Comparison of ENCODE assay signal across 26 cellular contexts in the genomic region with DNA sequence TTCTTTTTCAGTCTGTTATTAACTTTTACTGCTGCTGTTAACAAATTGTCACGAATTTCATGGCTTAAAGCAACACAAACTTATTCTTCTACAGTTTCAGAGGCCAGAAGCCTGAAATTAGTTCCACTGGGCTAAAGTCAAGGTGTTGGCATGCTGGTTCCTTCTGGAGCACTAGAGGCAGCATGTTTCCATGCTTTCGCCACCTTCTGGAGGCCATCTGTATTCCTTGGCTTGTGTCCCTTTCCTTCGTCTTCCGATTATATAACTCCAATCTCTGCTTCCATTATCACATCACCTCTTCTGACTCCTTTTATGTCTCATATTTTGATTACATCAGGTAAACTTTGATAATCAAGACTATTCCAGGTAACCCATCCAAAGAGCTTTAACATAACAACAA.
"Had no signal": no experiment of that assay in that cellular context is flagged by ENCODE, and none has a peak within 500 bp of the region (broad histone marks: within the 10 kb centered on the region; RNA-seq: fewer than 3 reads in every experiment).

No MANE protein-coding gene starts in this region.

- H3K4me3 ChIP-seq: ascending aorta, gastroesophageal sphincter, hepatocyte, psoas muscle, smooth muscle cell, tibial nerve had no signal

- H3K4me3 Mint-ChIP-seq: activated CD4-positive, alpha-beta memory T cell treated with anti-CD3 and anti-CD28 coated beads for 36 hours; activated CD4-positive, alpha-beta T cell treated with anti-CD3 and anti-CD28 coated beads, Interleukin-2, amount 10 ng/mL, durations not matched to agents 24 days and 14 days; activated naive CD4-positive, alpha-beta T cell treated with anti-CD3 and anti-CD28 coated beads for 36 hours; activated naive CD8-positive, alpha-beta T cell treated with anti-CD3 and anti-CD28 coated beads for 36 hours; activated T-helper 1 cell treated with anti-CD3 and anti-CD28 coated beads, Interleukin-12 subunit alpha, Interleukin-12 subunit beta, Interleukin-2, Interleukin-4 antibody, amounts not matched to agents 30 ng/mL and 10 ng/mL and 1 ng/mL, durations not matched to agents 14 hours and 24 hours and 36 hours; brain; effector memory CD8-positive, alpha-beta T cell; naive thymus-derived CD4-positive, alpha-beta T cell had no signal

- H3K4me1 Mint-ChIP-seq: activated CD4-positive, alpha-beta T cell treated with anti-CD3 and anti-CD28 coated beads, Interleukin-2, amount 10 ng/mL, durations not matched to agents 24 days and 14 days; activated naive CD8-positive, alpha-beta T cell treated with anti-CD3 and anti-CD28 coated beads for 36 hours; brain; naive thymus-derived CD4-positive, alpha-beta T cell had no signal

- H3K4me1 ChIP-seq: ascending aorta, gastroesophageal sphincter, parathyroid adenoma, psoas muscle, tibial nerve had no signal

- H3K27me3 ChIP-seq: ascending aorta, gastroesophageal sphincter, hepatocyte, tibial nerve had no signal

- H3K4me2 ChIP-seq: hepatocyte, smooth muscle cell had no signal

- H3K36me3 ChIP-seq: ascending aorta, gastroesophageal sphincter, tibial nerve, WERI-Rb-1 had no signal

- H3K9me3 Mint-ChIP-seq: activated CD4-positive, alpha-beta T cell treated with anti-CD3 and anti-CD28 coated beads, Interleukin-2, amount 10 ng/mL, durations not matched to agents 24 days and 14 days had no signal

- DNase-seq: activated CD4-positive, alpha-beta memory T cell treated with anti-CD3 and anti-CD28 coated beads for 36 hours; activated CD4-positive, alpha-beta T cell treated with anti-CD3 and anti-CD28 coated beads, Interleukin-2, amount 10 ng/mL, durations not matched to agents 24 days and 14 days; activated CD4-positive, CD25-positive, alpha-beta regulatory T cell treated with anti-CD3 and anti-CD28 coated beads, Interleukin-2, amount 50 U/mL, for 72 hours; activated CD8-positive, alpha-beta memory T cell treated with anti-CD3 and anti-CD28 coated beads, Interleukin-2, amount 50 U/mL, for 4 hours; activated effector memory CD4-positive, alpha-beta T cell treated with anti-CD3 and anti-CD28 coated beads, Interleukin-2, amount 50 U/mL, for 16 hours; activated naive CD4-positive, alpha-beta T cell treated with anti-CD3 and anti-CD28 coated beads for 36 hours; activated naive CD8-positive, alpha-beta T cell treated with anti-CD3 and anti-CD28 coated beads for 36 hours; activated T-cell treated with anti-CD3 and anti-CD28 coated beads, Interleukin-2, amount 50 U/mL, for 1 hour; cortex of kidney; effector memory CD8-positive, alpha-beta T cell; midbrain; naive thymus-derived CD4-positive, alpha-beta T cell; nucleus accumbens; psoas muscle; stimulated activated CD4-positive, alpha-beta T cell treated with anti-CD3 and anti-CD28 coated beads, Interleukin-1b, Interleukin-23, amount 100 ng/mL, for 48 hours; stimulated activated naive CD4-positive, alpha-beta T cell treated with Interleukin-2 at 50 U/mL for 16 hours; T1000; WERI-Rb-1 had no signal

- H3K27ac Mint-ChIP-seq: activated CD4-positive, alpha-beta memory T cell treated with anti-CD3 and anti-CD28 coated beads for 36 hours; activated CD4-positive, alpha-beta T cell treated with anti-CD3 and anti-CD28 coated beads, Interleukin-2, amount 10 ng/mL, durations not matched to agents 24 days and 14 days; activated naive CD4-positive, alpha-beta T cell treated with anti-CD3 and anti-CD28 coated beads for 36 hours; activated naive CD8-positive, alpha-beta T cell treated with anti-CD3 and anti-CD28 coated beads for 36 hours; activated T-helper 1 cell treated with anti-CD3 and anti-CD28 coated beads, Interleukin-12 subunit alpha, Interleukin-12 subunit beta, Interleukin-2, Interleukin-4 antibody, amounts not matched to agents 30 ng/mL and 10 ng/mL and 1 ng/mL, durations not matched to agents 14 hours and 24 hours and 36 hours; brain; effector memory CD8-positive, alpha-beta T cell; naive thymus-derived CD4-positive, alpha-beta T cell had no signal

- H3K79me2 ChIP-seq: hepatocyte, parathyroid adenoma had no signal

- H3K27me3 Mint-ChIP-seq: activated CD4-positive, alpha-beta memory T cell treated with anti-CD3 and anti-CD28 coated beads for 36 hours; activated CD4-positive, alpha-beta T cell treated with anti-CD3 and anti-CD28 coated beads, Interleukin-2, amount 10 ng/mL, durations not matched to agents 24 days and 14 days; activated naive CD8-positive, alpha-beta T cell treated with anti-CD3 and anti-CD28 coated beads for 36 hours; brain; effector memory CD8-positive, alpha-beta T cell; naive thymus-derived CD4-positive, alpha-beta T cell had no signal

- ATAC-seq: effector memory CD8-positive, alpha-beta T cell; gastroesophageal sphincter; naive thymus-derived CD4-positive, alpha-beta T cell; psoas muscle had no signal

- H3K27ac ChIP-seq: ascending aorta, gastroesophageal sphincter, hepatocyte, parathyroid adenoma, psoas muscle, tibial nerve, WERI-Rb-1 had no signal

- H3K36me3 Mint-ChIP-seq: activated CD4-positive, alpha-beta memory T cell treated with anti-CD3 and anti-CD28 coated beads for 36 hours; activated naive CD8-positive, alpha-beta T cell treated with anti-CD3 and anti-CD28 coated beads for 36 hours; brain had no signal

- H3K9ac ChIP-seq: parathyroid adenoma had no signal
